ENCODE assay signal across 8 cellular contexts in the genomic region with DNA sequence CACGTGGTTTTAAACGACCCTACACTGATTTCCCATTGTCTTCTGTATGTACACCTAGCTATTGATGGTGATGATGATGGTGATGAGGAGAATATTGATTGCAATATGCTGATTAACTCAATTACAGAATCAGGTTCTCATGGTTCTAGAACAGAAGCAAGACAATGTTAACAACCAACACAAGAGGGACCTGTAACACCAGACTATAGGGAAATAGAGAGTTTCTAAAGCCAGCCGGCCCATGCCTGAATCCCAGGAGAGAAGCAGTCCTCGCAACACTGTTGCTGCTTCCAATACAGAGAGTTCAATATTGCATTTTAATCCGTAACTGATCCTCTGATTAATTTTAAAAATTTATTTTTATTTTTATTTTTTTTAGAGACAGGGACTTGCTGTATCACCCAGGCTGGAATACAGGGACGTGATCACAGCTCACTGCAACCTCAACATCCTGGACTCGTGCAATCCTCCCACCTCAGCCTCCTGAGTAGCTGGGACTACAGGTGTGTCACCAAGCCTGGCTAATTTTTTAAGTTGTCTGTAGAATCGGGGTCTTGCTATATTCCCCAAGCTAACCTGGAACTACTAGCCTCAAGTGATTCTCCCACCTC. TPM values are rescaled to one million over a fixed set of nuclear protein-coding genes. Genes with fewer than 3 reads are reported as not detected.
DNase-seq lines count a peak whose midpoint lies in the region; ATAC-seq and TF ChIP-seq lines count a peak whose summit lies in the region.

No MANE protein-coding gene starts in this region.

- no peak overlapping the region for H3K4me3 ChIP-seq in HEK293 (ENCODE audit: low read depth, low read length)
- no peak overlapping the region for H3K4me3 ChIP-seq in lower lobe of right lung

- no peaks in the 10 kb centered on the region for H3K27me3 ChIP-seq in lower lobe of right lung (ENCODE audit: low read depth)

- ATAC-seq in lower lobe of right lung (peak; percentile 43 to 63), HG03135 (IDR thresholded peaks at IDR 0.05; ENCODE audit: unreplicated experiment) (no peak), GM19467 (IDR thresholded peaks at IDR 0.05; ENCODE audit: unreplicated experiment) (no peak)

- peak; percentile 64 for DNase-seq in CD1c-positive myeloid dendritic cell (ENCODE audit: extremely low spot score)
- DNase-seq in NOMO-1 treated with DMSO at 0.1 percent for 48 hours (lab: John Stamatoyannopoulos, UW; ENCODE audit: unreplicated experiment) = peak; percentile 71
- peak; percentile 83 for DNase-seq in cerebellum (ENCODE audit: low spot score)
- no peak for DNase-seq in lower lobe of right lung
- no peak for DNase-seq in GOT3 (lab: John Stamatoyannopoulos, UW)

- POLR2A ChIA-PET in HEK293 (lab: Yijun Ruan, JAX) = no interaction called here

- TF ChIP-seq CTCF in HEK293 (tag by site-specific recombination; IDR thresholded peaks at IDR 0.05) = no peak
- TF ChIP-seq CTCF in lower lobe of right lung (IDR thresholded peaks at IDR 0.05) = peak; percentile 51

- no peaks in the 10 kb centered on the region for H3K9me3 ChIP-seq in HEK293 (ENCODE audit: control insufficient read depth, insufficient read depth, low read depth, low read length)
- no peaks in the 10 kb centered on the region for H3K9me3 ChIP-seq in lower lobe of right lung

- CTCF ChIA-PET in HEK293 (lab: Yijun Ruan, JAX) = interaction anchor here (0.6 to 15.3 kb wide), 27 partner anchors 9 to 414 kb away, joined by 3 to 171 read pairs (median 4); no protein-coding TSS in a partner anchor

- intact Hi-C loops in lower lobe of right lung (cut with DNase I) = loop anchor here (10.0 kb wide), 1 partner anchor 221 kb away; no protein-coding TSS in a partner anchor

- H3K4me1 ChIP-seq in HEK293 (ENCODE audit: control insufficient read depth, insufficient read depth, low read length) (no peaks in the 10 kb centered on the region), lower lobe of right lung (no peaks in the 10 kb centered on the region)

- no peaks in the 10 kb centered on the region for H3K36me3 ChIP-seq in HEK293 (ENCODE audit: control insufficient read depth in 2 of 2, insufficient read depth in 1 of 2, low read length in 2 of 2)
- no peaks in the 10 kb centered on the region for H3K36me3 ChIP-seq in lower lobe of right lung

- no peak overlapping the region for H3K27ac ChIP-seq in HEK293 (ENCODE audit: extremely low read depth, low read depth, low read length)
- H3K27ac ChIP-seq in lower lobe of right lung = no peak overlapping the region

TF ChIP-seq in HEK293, 187 proteins besides CTCF, POLR2A, EP300 and RAD21:
- peak; percentile 43 for TF ChIP-seq ZNF654 (tag by site-specific recombination; IDR thresholded peaks at IDR 0.05; ENCODE audit: low read depth)
- peak; percentile 87 for TF ChIP-seq PRDM4 (tag by site-specific recombination; IDR thresholded peaks at IDR 0.05)
- no peak for TF ChIP-seq ZXDB (tag by site-specific recombination; IDR thresholded peaks at IDR 0.05)
- TF ChIP-seq ZNF555 (tag by site-specific recombination; conservative IDR thresholded peaks at IDR 0.05) = no peak
TF ChIP-seq in HEK293: peak in this region for 2.

RNA-seq across cellular contexts. Expression of gene UBASH3B, which starts 22.2 kb away (rescaled TPM):
- total RNA-seq in cerebellum = 57.3 TPM
- 64.7 TPM for total RNA-seq in lower lobe of right lung

Comparison
In these comparisons a context has a peak if more than half of its experiments do, and no peak if none do; other contexts are left out.
1. DNase-seq: peak in CD1c-positive myeloid dendritic cell (single experiment), NOMO-1 treated with DMSO at 0.1 percent for 48 hours (single experiment) and cerebellum (single experiment); none in lower lobe of right lung (single experiment) and GOT3 (single experiment).
2. ATAC-seq: peak in lower lobe of right lung (2 of 2); none in HG03135 (single experiment) and GM19467 (single experiment).